ENCODE assay signal across 6 cellular contexts in genomic region chr10:42281896-42282295, GRCh38.
A peak's percentile ranks its signal among the peaks of the same experiment; 100 is the strongest.
DNase-seq lines count a peak whose midpoint lies in the region; FAIRE-seq and TF ChIP-seq lines count a peak whose summit lies in the region.
"Not testable (repeated sequence)": the region's sequence is repeated elsewhere in the genome, so short reads cannot be mapped to it uniquely, and the experiment has no call there.

No MANE protein-coding gene starts in this region.

- not testable (repeated sequence) for H3K27me3 ChIP-seq in PC-9 (ENCODE audit: insufficient read depth, low read depth); testis

- not testable (repeated sequence) for TF ChIP-seq CTCF in PC-9 (conservative IDR thresholded peaks at IDR 0.05); chondrocyte (IDR thresholded peaks at IDR 0.05); kidney (IDR thresholded peaks at IDR 0.05; ENCODE audit: borderline replicate concordance, extremely low read depth, insufficient read depth); testis (IDR thresholded peaks at IDR 0.05)

- not testable (repeated sequence) for H2AFZ ChIP-seq in PC-9

- H3K79me2 ChIP-seq in PC-9 (ENCODE audit: low read depth) = not testable (repeated sequence)

- not testable (repeated sequence) for H3K9ac ChIP-seq in kidney (ENCODE audit: low read length in 2 of 2)

- peak overlapping the region; percentile 13 for H3K27ac Mint-ChIP-seq in activated CD4-positive, alpha-beta T cell treated with anti-CD3 and anti-CD28 coated beads, Interleukin-2, amount 10 ng/mL, durations not matched to agents 7 days and 5 days
- not testable (repeated sequence) for H3K27ac Mint-ChIP-seq in chondrocyte (ENCODE audit: unreplicated experiment)

- CTCF ChIA-PET in PC-9 (lab: Charles Lee); activated CD4-positive, alpha-beta T cell treated with anti-CD3 and anti-CD28 coated beads, Interleukin-2, amount 10 ng/mL, durations not matched to agents 7 days and 5 days (lab: Charles Lee): not testable (repeated sequence)

- FAIRE-seq in kidney (lab: Jason Lieb, UNC) = not testable (repeated sequence)

- not testable (repeated sequence) for H3K4me3 ChIP-seq in PC-9; kidney (ENCODE audit: low read length in 2 of 2)
- peak overlapping the region in 1 of 2 donors; percentile 13 for H3K4me3 ChIP-seq in testis

- not testable (repeated sequence) for H3K9me2 ChIP-seq in PC-9 (ENCODE audit: insufficient read depth)

- DNase-seq in D341Med (ENCODE audit: low spot score) = peak; percentile 1
- not testable (repeated sequence) for DNase-seq in PC-9; activated CD4-positive, alpha-beta T cell treated with anti-CD3 and anti-CD28 coated beads, Interleukin-2, amount 10 ng/mL, durations not matched to agents 7 days and 5 days
- DNase-seq in chondrocyte (ENCODE audit: low spot score) = peak; percentile 76
- DNase-seq in kidney = peak; percentile 33
- DNase-seq in testis = peak; percentile 14

- H3K9me3 ChIP-seq in PC-9 (ENCODE audit: insufficient read depth, low read depth); kidney (ENCODE audit: control insufficient read depth in 1 of 2, low read length in 2 of 2); testis: not testable (repeated sequence)

- H3K4me2 ChIP-seq in PC-9 = peak overlapping the region; percentile 15; the same call in 1 of the 2 replicates

- H3K4me1 Mint-ChIP-seq in activated CD4-positive, alpha-beta T cell treated with anti-CD3 and anti-CD28 coated beads, Interleukin-2, amount 10 ng/mL, durations not matched to agents 7 days and 5 days; chondrocyte (ENCODE audit: low read depth): not testable (repeated sequence)

- not testable (repeated sequence) for H4K20me1 ChIP-seq in PC-9 (ENCODE audit: insufficient read depth)

- not testable (repeated sequence) for H3K27ac ChIP-seq in PC-9; kidney (ENCODE audit: low read depth in 2 of 2, low read length in 2 of 2); testis

- BruUV-seq in PC-9 (replicated peaks; lab: Mats Ljungman, UMichigan) = not testable (repeated sequence)

- H3K9me3 Mint-ChIP-seq in activated CD4-positive, alpha-beta T cell treated with anti-CD3 and anti-CD28 coated beads, Interleukin-2, amount 10 ng/mL, durations not matched to agents 7 days and 5 days = peaks cover 11% of the 10 kb centered on the region
- peaks cover 18% of the 10 kb centered on the region for H3K9me3 Mint-ChIP-seq in chondrocyte (ENCODE audit: low read depth)

- not testable (repeated sequence) for H3K4me1 ChIP-seq in PC-9 (replicated peaks; ENCODE audit: insufficient read depth); kidney (ENCODE audit: control insufficient read depth in 1 of 2, insufficient read depth in 1 of 2, low read depth in 1 of 2, low read length in 2 of 2); testis

- not testable (repeated sequence) for H3F3A ChIP-seq in PC-9 (ENCODE audit: insufficient read depth, low read depth)

- not testable (repeated sequence) for H3K27me3 Mint-ChIP-seq in activated CD4-positive, alpha-beta T cell treated with anti-CD3 and anti-CD28 coated beads, Interleukin-2, amount 10 ng/mL, durations not matched to agents 7 days and 5 days; chondrocyte (ENCODE audit: low read depth)

- TF ChIP-seq POLR2A in testis (IDR thresholded peaks at IDR 0.05) = not testable (repeated sequence)

- intact Hi-C loops in PC-9 (cut with micrococcal nuclease; ENCODE audit: unreplicated experiment); kidney (cut with DNase I); testis (cut with DNase I; ENCODE audit: low total_unique reads): not testable (repeated sequence)

- H3K36me3 ChIP-seq in PC-9 (ENCODE audit: low read depth); kidney (ENCODE audit: control insufficient read depth in 1 of 2, insufficient read depth in 2 of 2, low read length in 2 of 2); testis (ENCODE audit: low read depth, missing control alignments): not testable (repeated sequence)

- 57 to 59% methylated on average over 21 of the region's 21 CpGs for WGBS in testis, 2 donors

- not testable (repeated sequence) for H3K4me3 Mint-ChIP-seq in activated CD4-positive, alpha-beta T cell treated with anti-CD3 and anti-CD28 coated beads, Interleukin-2, amount 10 ng/mL, durations not matched to agents 7 days and 5 days; chondrocyte (ENCODE audit: unreplicated experiment)

- H3K36me3 Mint-ChIP-seq in activated CD4-positive, alpha-beta T cell treated with anti-CD3 and anti-CD28 coated beads, Interleukin-2, amount 10 ng/mL, durations not matched to agents 7 days and 5 days (ENCODE audit: low read depth); chondrocyte (ENCODE audit: low read depth): not testable (repeated sequence)

- POLR2A ChIA-PET in PC-9 (lab: Charles Lee; ENCODE audit: unreplicated experiment); activated CD4-positive, alpha-beta T cell treated with anti-CD3 and anti-CD28 coated beads, Interleukin-2, amount 10 ng/mL, durations not matched to agents 7 days and 5 days (lab: Charles Lee): not testable (repeated sequence)
